ENCODE assay signal across 9 cellular contexts in the genomic region with DNA sequence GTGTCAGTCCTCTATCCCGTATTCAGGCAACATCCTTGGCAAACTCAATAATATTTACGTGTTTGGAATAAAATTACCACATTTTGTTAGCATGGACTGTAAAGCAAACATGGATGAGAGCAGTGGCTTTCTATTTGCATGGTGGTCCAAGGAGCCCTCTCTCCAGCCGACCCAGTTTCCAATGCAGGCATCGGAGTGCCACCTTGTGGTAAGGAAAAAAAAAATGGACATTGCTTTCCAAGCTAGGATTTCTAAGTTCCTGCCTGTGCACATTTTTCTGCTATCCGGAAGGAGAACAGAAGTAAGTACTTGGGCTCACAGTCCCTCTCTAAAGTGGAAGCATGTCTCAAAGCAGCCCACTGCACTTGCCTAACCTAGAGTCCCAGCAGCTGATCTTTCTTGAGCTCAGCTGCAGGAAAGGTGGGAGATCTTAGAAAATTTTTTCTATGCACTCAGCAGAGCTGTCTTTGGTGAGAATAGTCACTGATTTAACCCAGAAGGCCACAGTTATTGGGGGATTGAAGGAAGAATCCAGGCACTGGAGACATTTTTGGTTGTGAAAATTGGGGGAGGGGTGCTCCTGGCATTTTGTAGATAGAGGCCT. TPM values are rescaled to one million over a fixed set of nuclear protein-coding genes. Genes with fewer than 3 reads are reported as not detected.
DNase-seq lines count a peak whose midpoint lies in the region; ATAC-seq and TF ChIP-seq lines count a peak whose summit lies in the region.
"Had no signal": no experiment of that assay in that cellular context is flagged by ENCODE, and none has a peak within 500 bp of the region (broad histone marks: within the 10 kb centered on the region; RNA-seq: fewer than 3 reads in every experiment).

No MANE protein-coding gene starts in this region.

- H3K4me1 Mint-ChIP-seq in activated T-helper 2 cell treated with anti-CD3 and anti-CD28 coated beads, Interferon-gamma antibody, Interleukin-2, Interleukin-4, amounts not matched to agents 10 μg/mL and 5 μg/mL and 100 μg/mL, durations not matched to agents 14 hours and 24 hours and 36 hours (ENCODE audit: low read depth): no peaks in the 10 kb centered on the region

- H3K4me3 Mint-ChIP-seq in activated T-helper 2 cell treated with anti-CD3 and anti-CD28 coated beads, Interferon-gamma antibody, Interleukin-2, Interleukin-4, amounts not matched to agents 10 μg/mL and 5 μg/mL and 100 μg/mL, durations not matched to agents 14 hours and 24 hours and 36 hours (ENCODE audit: low read depth): no peak overlapping the region
- H3K4me3 Mint-ChIP-seq: activated B cell treated with CpG ODN at 0.5 μM for 24 hours had no signal

- WGBS in iPS DF 6.9 (ENCODE audit: insufficient coverage, insufficient read length): no CpG with 5 or more reads among the region's 5 CpGs

- no peak overlapping the region for H2AFZ ChIP-seq in HCT116 (ENCODE audit: low read depth, low read length, poor library complexity, severe bottlenecking)

- TF ChIP-seq RAD21 in HCT116 (IDR thresholded peaks at IDR 0.05; ENCODE audit: low read depth): peak; percentile 69

- no peaks in the 10 kb centered on the region for H3K9me2 ChIP-seq in HCT116 (ENCODE audit: insufficient read depth)

- no peaks in the 10 kb centered on the region for H3K9me3 Mint-ChIP-seq in activated T-helper 2 cell treated with anti-CD3 and anti-CD28 coated beads, Interferon-gamma antibody, Interleukin-2, Interleukin-4, amounts not matched to agents 10 μg/mL and 5 μg/mL and 100 μg/mL, durations not matched to agents 14 hours and 24 hours and 36 hours

- BruUV-seq in HCT116 (replicated peaks; lab: Mats Ljungman, UMichigan): no TSS peak

- POLR2A ChIA-PET in HCT116 (lab: Charles Lee) (no interaction called here), RWPE1 (lab: Yijun Ruan, JAX; ENCODE audit: low non-redundant PET) (no interaction called here)

- TF ChIP-seq CTCF in AG09319 (IDR thresholded peaks at IDR 0.05; ENCODE audit: low read depth, low read length) (peak; percentile 23), HCT116 (IDR thresholded peaks at IDR 0.05 in 2 of 3, conservative IDR thresholded peaks at IDR 0.05 in 1 of 3; ENCODE audit: borderline replicate concordance in 1 of 3, insufficient read depth in 1 of 3, low read depth in 2 of 3, low read length in 2 of 3) (peak; percentile 48 to 77 (median 66); a peak in 5 of 6 replicates), RWPE1 (conservative IDR thresholded peaks at IDR 0.05; ENCODE audit: low read depth) (peak; percentile 35)

- peak; percentile 83 for ATAC-seq in HCT116

- DNase-seq in AG09319 (ENCODE audit: extremely low read depth, low read depth): no peak
- DNase-seq in HCT116 (ENCODE audit: low read depth, low spot score): peak; percentile 28
- peak; percentile 14 for DNase-seq in RWPE1 (ENCODE audit: low spot score)
- DNase-seq in iPS DF 6.9 (ENCODE audit: low read depth, low spot score): peak; percentile 41
- no peak for DNase-seq in germinal center (ENCODE audit: low spot score)
- DNase-seq in AG08395 (ENCODE audit: low spot score): no peak
- no peak for DNase-seq in activated T-helper 2 cell treated with anti-CD3 and anti-CD28 coated beads, Interferon-gamma antibody, Interleukin-2, Interleukin-4, amounts not matched to agents 10 μg/mL and 5 μg/mL and 100 μg/mL, durations not matched to agents 14 hours and 24 hours and 36 hours (ENCODE audit: low spot score)
- no peak for DNase-seq in stimulated activated CD4-positive, alpha-beta T cell treated with anti-CD3 and anti-CD28 coated beads, Interleukin-2, amount 100 ng/mL, for 24 hours
- DNase-seq: activated B cell treated with CpG ODN at 0.5 μM for 24 hours had no signal

- no peak overlapping the region for H3K4me2 ChIP-seq in HCT116 (ENCODE audit: low read length)

- no peak overlapping the region for H3K4me3 ChIP-seq in HCT116 (replicated peaks in 1 of 2; ENCODE audit: low read depth in 1 of 2, low read length in 2 of 2)
- no peak overlapping the region for H3K4me3 ChIP-seq in iPS DF 6.9 (ENCODE audit: low read length)

- CTCF ChIA-PET in HCT116 (lab: Charles Lee): interaction anchor here (0.6 to 3.0 kb wide), 8 partner anchors 8 to 420 kb away, joined by 3 to 15 read pairs (median 4); a partner anchor contains a TSS
- CTCF ChIA-PET in RWPE1 (lab: Yijun Ruan, JAX): interaction anchor here (0.6 to 1.4 kb wide), 5 partner anchors 10 to 44 kb away, joined by 3 to 5 read pairs (median 3); no protein-coding TSS in a partner anchor

- no peaks in the 10 kb centered on the region for H3K79me2 ChIP-seq in HCT116 (ENCODE audit: insufficient read depth, low read length)

- H3K36me3 ChIP-seq in HCT116 (ENCODE audit: control insufficient read depth in 1 of 2, insufficient read depth in 2 of 2, low read length in 2 of 2) (no peaks in the 10 kb centered on the region), iPS DF 6.9 (ENCODE audit: control insufficient read depth, insufficient read depth, low read length) (no peaks in the 10 kb centered on the region)

- RAD21 ChIA-PET in HCT116 (lab: Charles Lee; ENCODE audit: low non-redundant PET in 1 of 2, low total read pairs in 2 of 2, uncharacterized antibody in 2 of 2, unreplicated experiment in 2 of 2): no interaction called here

- no peaks in the 10 kb centered on the region for H3K27me3 Mint-ChIP-seq in activated T-helper 2 cell treated with anti-CD3 and anti-CD28 coated beads, Interferon-gamma antibody, Interleukin-2, Interleukin-4, amounts not matched to agents 10 μg/mL and 5 μg/mL and 100 μg/mL, durations not matched to agents 14 hours and 24 hours and 36 hours (ENCODE audit: low read depth)

- H3K36me3 Mint-ChIP-seq in activated T-helper 2 cell treated with anti-CD3 and anti-CD28 coated beads, Interferon-gamma antibody, Interleukin-2, Interleukin-4, amounts not matched to agents 10 μg/mL and 5 μg/mL and 100 μg/mL, durations not matched to agents 14 hours and 24 hours and 36 hours (ENCODE audit: low read depth): no peaks in the 10 kb centered on the region

- H3K27ac ChIP-seq in HCT116 (ENCODE audit: low read depth, low read length) (no peak overlapping the region), RWPE1 (no peak overlapping the region), iPS DF 6.9 (ENCODE audit: low read length) (no peak overlapping the region)

- H3K4me1 ChIP-seq in HCT116 (ENCODE audit: control insufficient read depth in 1 of 2, insufficient read depth in 2 of 2, low read length in 2 of 2) (no peaks in the 10 kb centered on the region), iPS DF 6.9 (ENCODE audit: control insufficient read depth, insufficient read depth, low read length) (no peaks in the 10 kb centered on the region)

- no peak overlapping the region for H3K9ac ChIP-seq in HCT116 (ENCODE audit: low read length)

- no peak overlapping the region for H3K27ac Mint-ChIP-seq in activated T-helper 2 cell treated with anti-CD3 and anti-CD28 coated beads, Interferon-gamma antibody, Interleukin-2, Interleukin-4, amounts not matched to agents 10 μg/mL and 5 μg/mL and 100 μg/mL, durations not matched to agents 14 hours and 24 hours and 36 hours
- H3K27ac Mint-ChIP-seq: activated B cell treated with CpG ODN at 0.5 μM for 24 hours had no signal

- intact Hi-C loops in HCT116 (cut with micrococcal nuclease): loop anchor here (2.0 to 5.0 kb wide), 2 partner anchors 977 to 1532 kb away; no protein-coding TSS in a partner anchor
- intact Hi-C loops in activated T-helper 2 cell treated with anti-CD3 and anti-CD28 coated beads, Interferon-gamma antibody, Interleukin-2, Interleukin-4, amounts not matched to agents 10 μg/mL and 5 μg/mL and 100 μg/mL, durations not matched to agents 14 hours and 24 hours and 36 hours (cut with micrococcal nuclease): no loop called here

- no peaks in the 10 kb centered on the region for H3K27me3 ChIP-seq in HCT116 (ENCODE audit: insufficient read depth, low read length)
- H3K27me3 ChIP-seq in iPS DF 6.9 (ENCODE audit: control insufficient read depth, insufficient read depth, low read length): no peaks in the 10 kb centered on the region

- no peaks in the 10 kb centered on the region for H4K20me1 ChIP-seq in HCT116 (ENCODE audit: insufficient read depth)

- TF ChIP-seq POLR2A in HCT116 (IDR thresholded peaks at IDR 0.05; ENCODE audit: borderline replicate concordance, extremely low read depth, insufficient read depth, insufficient read length): no peak

- H3K9me3 ChIP-seq in HCT116 (ENCODE audit: control insufficient read depth in 1 of 2, insufficient read depth in 1 of 2, low read depth in 1 of 2, low read length in 2 of 2) (no peaks in the 10 kb centered on the region), iPS DF 6.9 (ENCODE audit: control insufficient read depth, insufficient read depth, low read length) (no peaks in the 10 kb centered on the region)

TF ChIP-seq in HCT116, 20 proteins besides CTCF, POLR2A, EP300 and RAD21 (continues in another document):
- TF ChIP-seq ZFX (IDR thresholded peaks at IDR 0.05) (no peak), ELF1 (IDR thresholded peaks at IDR 0.05; ENCODE audit: borderline replicate concordance, low read depth) (no peak), TCF7L2 (IDR thresholded peaks at IDR 0.05; ENCODE audit: borderline replicate concordance, extremely low read depth, insufficient read depth, insufficient read length) (no peak), JUND (IDR thresholded peaks at IDR 0.05) (no peak), POLR2AphosphoS5 (IDR thresholded peaks at IDR 0.05; ENCODE audit: low read depth, low read length) (no peak), SRF (IDR thresholded peaks at IDR 0.05; ENCODE audit: low read depth) (no peak), SIN3A (IDR thresholded peaks at IDR 0.05; ENCODE audit: low read depth) (no peak), SP1 (IDR thresholded peaks at IDR 0.05; ENCODE audit: low read depth) (no peak)
- TF ChIP-seq, protein P1, sequence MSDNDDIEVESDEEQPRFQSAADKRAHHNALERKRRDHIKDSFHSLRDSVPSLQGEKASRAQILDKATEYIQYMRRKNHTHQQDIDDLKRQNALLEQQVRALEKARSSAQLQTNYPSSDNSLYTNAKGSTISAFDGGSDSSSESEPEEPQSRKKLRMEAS (IDR thresholded peaks at IDR 0.05): no peak

RNA-seq across cellular contexts. Expression of a gene that starts 46.0 kb away (rescaled TPM):
- total RNA-seq in HCT116 (2021; ENCODE audit: unreplicated experiment): 10.4 TPM
- polyA plus RNA-seq in HCT116 (2012): 1.7 and 2.3 TPM in 2 replicates
- 11.9 and 13.3 TPM in 2 replicates for total RNA-seq in activated T-helper 2 cell treated with anti-CD3 and anti-CD28 coated beads, Interferon-gamma antibody, Interleukin-2, Interleukin-4, amounts not matched to agents 10 μg/mL and 5 μg/mL and 100 μg/mL, durations not matched to agents 14 hours and 24 hours and 36 hours

Comparison
In these comparisons a context has a peak if more than half of its experiments do, and no peak if none do; other contexts are left out.
1. DNase-seq: peak in HCT116 (single experiment), RWPE1 (single experiment) and iPS DF 6.9 (single experiment); none in AG09319 (single experiment), germinal center (single experiment), AG08395 (single experiment), activated T-helper 2 cell treated with anti-CD3 and anti-CD28 coated beads, Interferon-gamma antibody, Interleukin-2, Interleukin-4, amounts not matched to agents 10 μg/mL and 5 μg/mL and 100 μg/mL, durations not matched to agents 14 hours and 24 hours and 36 hours (single experiment) and stimulated activated CD4-positive, alpha-beta T cell treated with anti-CD3 and anti-CD28 coated beads, Interleukin-2, amount 100 ng/mL, for 24 hours (0 of 2).
2. Peak in every context shown above with its lines, with median percentiles within 50 percentile points of each other: CTCF ChIP-seq.